ENCODE assay signal across 9 cellular contexts in genomic region chr2:162890690-162891311, GRCh38. TPM values are rescaled to one million over a fixed set of nuclear protein-coding genes. Genes with fewer than 3 reads are reported as not detected.
DNase-seq lines count a peak whose midpoint lies in the region; ATAC-seq and TF ChIP-seq lines count a peak whose summit lies in the region.
"Had no signal": no experiment of that assay in that cellular context is flagged by ENCODE, and none has a peak within 500 bp of the region (broad histone marks: within the 10 kb centered on the region; RNA-seq: fewer than 3 reads in every experiment).

No MANE protein-coding gene starts in this region.

- BruUV-seq in A673 (replicated peaks; lab: Mats Ljungman, UMichigan) (no TSS peak), PC-3 (replicated peaks; lab: Mats Ljungman, UMichigan) (no TSS peak)

- H3F3A ChIP-seq in GM23338 (replicated peaks; ENCODE audit: low read depth) = no peaks in the 10 kb centered on the region
- no peaks in the 10 kb centered on the region for H3F3A ChIP-seq in PC-3 (ENCODE audit: low read length, unreplicated experiment)

- CTCF ChIA-PET in A673 (lab: Charles Lee) (interaction anchor here (0.6 kb wide), 1 partner anchor 88 kb away, joined by 3 read pairs; no protein-coding TSS in a partner anchor), PC-3 (lab: Charles Lee) (no interaction called here)

- no peaks in the 10 kb centered on the region for H3K27me3 ChIP-seq in A673 (replicated peaks; ENCODE audit: insufficient read depth, low read depth, low read length, poor library complexity)
- no peaks in the 10 kb centered on the region for H3K27me3 ChIP-seq in GM23338 (ENCODE audit: insufficient read depth)
- peaks cover 15% of the 10 kb centered on the region for H3K27me3 ChIP-seq in PC-3 (ENCODE audit: low read length)
- no peaks in the 10 kb centered on the region for H3K27me3 ChIP-seq in endocrine pancreas (ENCODE audit: control insufficient read depth, insufficient read depth, low read length)

- H3K27ac Mint-ChIP-seq in GM23338 (no peak overlapping the region), neural crest cell (ENCODE audit: unreplicated experiment) (no peak overlapping the region)

- no peaks in the 10 kb centered on the region for H3K9me3 ChIP-seq in A673 (ENCODE audit: low read depth, low read length, poor library complexity, severe bottlenecking)
- no peaks in the 10 kb centered on the region for H3K9me3 ChIP-seq in PC-3 (ENCODE audit: low read length)
- no peaks in the 10 kb centered on the region for H3K9me3 ChIP-seq in endocrine pancreas (ENCODE audit: control insufficient read depth, low read length)

- intact Hi-C loops in A673 (cut with micrococcal nuclease; ENCODE audit: unreplicated experiment) (loop anchor here (1.0 kb wide), 1 partner anchor 242 kb away; no protein-coding TSS in a partner anchor), PC-3 (cut with micrococcal nuclease) (loop anchor here (1.0 kb wide), 1 partner anchor 242 kb away; no protein-coding TSS in a partner anchor)

- no peaks in the 10 kb centered on the region for H3K36me3 Mint-ChIP-seq in GM23338 (ENCODE audit: low read depth)
- H3K36me3 Mint-ChIP-seq in neural crest cell (ENCODE audit: low read depth) = no peaks in the 10 kb centered on the region

- H3K36me3 ChIP-seq in A673 (ENCODE audit: insufficient read depth, low read length, poor library complexity, severe bottlenecking) (no peaks in the 10 kb centered on the region), GM23338 (ENCODE audit: insufficient read depth) (no peaks in the 10 kb centered on the region), PC-3 (ENCODE audit: low read depth, low read length) (no peaks in the 10 kb centered on the region; the same call in 1 of the 2 replicates), endocrine pancreas (ENCODE audit: control insufficient read depth, insufficient read depth, low read length) (no peaks in the 10 kb centered on the region)

- peak; percentile 53 for ATAC-seq in GM23338
- ATAC-seq in PC-3 = peak; percentile 87

- POLR2A ChIA-PET in A673 (lab: Charles Lee; ENCODE audit: low non-redundant PET) = no interaction called here
- POLR2A ChIA-PET in PC-3 (lab: Charles Lee; ENCODE audit: unreplicated experiment) = no interaction called here

- H3K79me2 ChIP-seq in GM23338 (replicated peaks; ENCODE audit: insufficient read depth) (no peaks in the 10 kb centered on the region), PC-3 (ENCODE audit: low read length) (no peaks in the 10 kb centered on the region)

- peaks cover 8% of the 10 kb centered on the region for H3K4me1 ChIP-seq in A673 (ENCODE audit: insufficient read depth, low read length, poor library complexity, severe bottlenecking)
- H3K4me1 ChIP-seq in GM23338 (ENCODE audit: insufficient read depth) = no peaks in the 10 kb centered on the region
- no peaks in the 10 kb centered on the region for H3K4me1 ChIP-seq in PC-3 (ENCODE audit: insufficient read depth, low read length)
- H3K4me1 ChIP-seq in endocrine pancreas (ENCODE audit: control insufficient read depth, insufficient read depth, low read length) = no peaks in the 10 kb centered on the region

- H2AFZ ChIP-seq in GM23338 (no peak overlapping the region), PC-3 (ENCODE audit: low read length) (0 out of 2 replicates have a peak overlapping the region, but pooled peaks have one; percentile 32)

- H3K9me3 Mint-ChIP-seq in GM23338 = no peaks in the 10 kb centered on the region
- H3K9me3 Mint-ChIP-seq in neural crest cell = no peaks in the 10 kb centered on the region

- H3K4me1 Mint-ChIP-seq in GM23338 (no peaks in the 10 kb centered on the region), neural crest cell (no peaks in the 10 kb centered on the region)

- H3K9ac ChIP-seq in PC-3 (ENCODE audit: low read length) = no peak overlapping the region
- H3K9ac ChIP-seq in endocrine pancreas (ENCODE audit: control insufficient read depth, insufficient read depth, low read length) = no peak overlapping the region

- no peaks in the 10 kb centered on the region for H3K27me3 Mint-ChIP-seq in GM23338 (ENCODE audit: insufficient read depth, low read depth, poor library complexity)
- H3K27me3 Mint-ChIP-seq in neural crest cell (ENCODE audit: low read depth) = no peaks in the 10 kb centered on the region

- no peaks in the 10 kb centered on the region for H4K20me1 ChIP-seq in GM23338 (replicated peaks; ENCODE audit: insufficient read depth)
- no peaks in the 10 kb centered on the region for H4K20me1 ChIP-seq in PC-3 (ENCODE audit: low read length)

- H3K4me3 Mint-ChIP-seq in GM23338 = no peak overlapping the region
- H3K4me3 Mint-ChIP-seq in neural crest cell = no peak overlapping the region

- DNase-seq in A673 (ENCODE audit: low spot score) = peak; percentile 82
- peak; percentile 9 for DNase-seq in GM04504 (ENCODE audit: low read depth)
- DNase-seq in GM23338 (ENCODE audit: low spot score) = peak; percentile 66
- DNase-seq in HUDEP-2 (lab: John Stamatoyannopoulos, UW; ENCODE audit: unreplicated experiment in 76 of 76) = peak in 51 of 76 experiments; percentile 1 to 76 (median 36)
- peak; percentile 71 for DNase-seq in PC-3
- peak; percentile 29 for DNase-seq in neural crest cell (ENCODE audit: low read depth, low spot score)
- no peak for DNase-seq in ecto neural progenitor cell (ENCODE audit: low spot score)
- DNase-seq: right cardiac atrium had no signal

- H3K4me2 ChIP-seq in GM23338 (no peak overlapping the region), PC-3 (ENCODE audit: low read length) (peak overlapping the region; percentile 73)

- TF ChIP-seq CTCF in A673 (conservative IDR thresholded peaks at IDR 0.05; ENCODE audit: low read depth, low read length) (peak; percentile 89), GM23338 (conservative IDR thresholded peaks at IDR 0.05; ENCODE audit: low read depth in 2 of 2) (peak; percentile 92 to 99), PC-3 (conservative IDR thresholded peaks at IDR 0.05; ENCODE audit: low read depth, low read length) (peak; percentile 95), neural crest cell (conservative IDR thresholded peaks at IDR 0.05) (peak; percentile 86)

- H3K27ac ChIP-seq in A673 (ENCODE audit: low read depth, low read length, poor library complexity, severe bottlenecking) = no peak overlapping the region
- H3K27ac ChIP-seq in GM23338 (ENCODE audit: low read depth) = no peak overlapping the region
- H3K27ac ChIP-seq in PC-3 (ENCODE audit: low read length) = no peak overlapping the region

- H3K4me3 ChIP-seq in A673 (ENCODE audit: low read depth, low read length, poor library complexity, severe bottlenecking) (no peak overlapping the region), GM23338 (no peak overlapping the region), PC-3 (ENCODE audit: low read length) (peak overlapping the region; percentile 41; the same call in 1 of the 2 replicates), endocrine pancreas (ENCODE audit: control insufficient read depth, insufficient read depth, low read length) (peak overlapping the region; percentile 62)

- H3K9me2 ChIP-seq in GM23338 (ENCODE audit: insufficient read depth) (no peaks in the 10 kb centered on the region), PC-3 (replicated peaks; ENCODE audit: low read length) (no peaks in the 10 kb centered on the region)

TF ChIP-seq in GM23338, 12 proteins besides CTCF, POLR2A, EP300 and RAD21 (continues in another document):
- TF ChIP-seq JUNB (IDR thresholded peaks at IDR 0.05; ENCODE audit: unreplicated experiment) = no peak
- TF ChIP-seq REST (IDR thresholded peaks at IDR 0.05; ENCODE audit: unreplicated experiment) = no peak
- TF ChIP-seq EZH2phosphoT487 (IDR thresholded peaks at IDR 0.05; ENCODE audit: unreplicated experiment) = no peak
- no peak for TF ChIP-seq EZH2 (IDR thresholded peaks at IDR 0.05; ENCODE audit: low read depth, unreplicated experiment)

RNA-seq across cellular contexts. Expression of gene KCNH7, which starts 52.2 kb away (rescaled TPM):
- total RNA-seq in A673 (2021) (1.5 and 3.1 TPM in 2 replicates), PC-3 (2014; rRNA removed) (not detected in 2 replicates), neural crest cell (1.7 and 2.8 TPM in 2 replicates)
- 1.0 and 2.5 TPM in 2 replicates for total RNA-seq in GM23338 (2014; rRNA removed; shearing (Covaris generic))
- 0.68 and 1.2 TPM in 2 replicates for polyA plus RNA-seq in GM23338 (2016; fragmentation: Nextera tagmentation; extraction: Ambion mirVana)

Comparison
In these comparisons a context has a peak if more than half of its experiments do, and no peak if none do; other contexts are left out.
1. H3K4me3 ChIP-seq: peak in PC-3 (single experiment) and endocrine pancreas (single experiment); none in A673 (single experiment) and GM23338 (single experiment).
2. Peak in every context shown above with its lines, with median percentiles within 50 percentile points of each other: CTCF ChIP-seq.